8 cellular contexts compared by ENCODE assay signal in the genomic region with DNA sequence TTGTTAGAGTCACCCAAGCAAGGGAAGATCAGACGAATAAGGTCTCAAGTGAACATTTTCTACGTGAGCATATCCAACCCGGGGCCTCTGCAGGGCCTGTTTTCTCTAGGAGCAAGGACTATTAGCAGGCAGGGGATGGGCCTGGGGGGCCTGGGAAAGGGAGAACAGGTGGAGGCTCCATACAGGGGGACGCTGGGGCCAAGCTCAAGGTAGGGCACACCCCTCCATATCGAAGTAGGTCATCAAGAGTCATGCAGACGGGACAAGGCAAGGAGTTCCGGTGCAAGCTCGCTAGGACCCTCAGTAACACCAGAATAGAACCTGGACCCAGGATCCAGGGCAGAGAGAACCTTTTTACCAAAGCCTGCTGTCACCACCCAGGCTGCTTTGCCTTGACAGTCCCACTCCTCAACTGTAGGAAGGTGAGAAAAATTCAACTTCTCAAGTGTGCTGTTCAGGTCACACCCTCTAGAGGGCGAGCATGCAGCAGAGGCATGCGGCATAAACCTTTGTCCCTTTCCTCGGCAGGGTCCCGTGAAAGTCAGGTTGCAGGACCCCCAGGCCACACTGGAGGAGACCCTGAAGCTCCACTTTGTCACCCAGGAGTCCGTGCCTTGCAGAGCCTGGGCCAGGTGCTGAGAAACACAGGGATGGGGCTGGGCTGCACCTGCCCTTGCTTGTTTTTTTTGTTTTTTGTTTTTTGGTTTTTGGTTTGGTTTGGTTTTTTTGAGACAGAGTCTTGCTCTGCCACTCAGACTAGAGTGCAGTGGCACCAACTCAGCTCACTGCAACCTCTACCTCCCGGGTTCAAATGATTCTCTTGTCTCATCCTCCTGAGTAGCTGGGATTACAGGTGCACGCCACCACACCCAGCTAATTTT. TPM values are rescaled to one million over a fixed set of nuclear protein-coding genes. Genes with fewer than 3 reads are reported as not detected.
DNase-seq lines count a peak whose midpoint lies in the region; ATAC-seq and TF ChIP-seq lines count a peak whose summit lies in the region.

No MANE protein-coding gene starts in this region.

- peaks cover 0 to 8% of the 10 kb centered on the region in 2 donors for H3K9me3 Mint-ChIP-seq in stimulated activated naive CD8-positive, alpha-beta T cell treated with anti-CD3 and anti-CD28 coated beads, Interleukin-15, amount 100 ng/mL, for 72 hours

- H3K4me3 Mint-ChIP-seq in stimulated activated naive CD8-positive, alpha-beta T cell treated with anti-CD3 and anti-CD28 coated beads, Interleukin-15, amount 100 ng/mL, for 72 hours = no peak overlapping the region

- H3K27ac ChIP-seq in right lobe of liver = no peak overlapping the region

- no peaks in the 10 kb centered on the region for H3K4me1 ChIP-seq in right lobe of liver

- peak; percentile 58 to 83 (median 72) for ATAC-seq in right lobe of liver
- peak; percentile 76 for ATAC-seq in stimulated activated naive CD8-positive, alpha-beta T cell treated with anti-CD3 and anti-CD28 coated beads, Interleukin-15, amount 100 ng/mL, for 72 hours
- no peak for ATAC-seq in GM18511 (IDR thresholded peaks at IDR 0.05; ENCODE audit: unreplicated experiment)

- 35% methylated on average over 11 of the region's 15 CpGs for WGBS in right lobe of liver (ENCODE audit: insufficient coverage, low coverage, low lambda C conversion rate, missing lambda C conversion rate)

- peaks cover 77% of the 10 kb centered on the region for H3K27me3 Mint-ChIP-seq in stimulated activated naive CD8-positive, alpha-beta T cell treated with anti-CD3 and anti-CD28 coated beads, Interleukin-15, amount 100 ng/mL, for 72 hours

- TF ChIP-seq CTCF in GM13977 (IDR thresholded peaks at IDR 0.05; ENCODE audit: extremely low read depth, insufficient read depth, missing control alignments) = peak; percentile 96
- TF ChIP-seq CTCF in astrocyte of the spinal cord (IDR thresholded peaks at IDR 0.05; ENCODE audit: low read depth, low read length) = peak; percentile 90
- TF ChIP-seq CTCF in right lobe of liver (IDR thresholded peaks at IDR 0.05) = peak; percentile 52 to 79 (median 68)

- DNase-seq in AG08396 (ENCODE audit: low spot score) = peak; percentile 60
- peak; percentile 76 for DNase-seq in GM13977 (ENCODE audit: low spot score)
- peak; percentile 42 for DNase-seq in T follicular helper cell (ENCODE audit: low read depth)
- peak; percentile 9 for DNase-seq in astrocyte of the spinal cord (ENCODE audit: low read depth, low spot score)
- no peak for DNase-seq in right lobe of liver
- DNase-seq in stimulated activated naive CD8-positive, alpha-beta T cell treated with anti-CD3 and anti-CD28 coated beads, Interleukin-15, amount 100 ng/mL, for 72 hours = peak; percentile 39 to 51
- DNase-seq in mesenteric fat pad (ENCODE audit: low spot score) = no peak

- H3K36me3 ChIP-seq in right lobe of liver = no peaks in the 10 kb centered on the region

- H3K9me3 ChIP-seq in right lobe of liver = no peaks in the 10 kb centered on the region

- in situ Hi-C loops in GM13977 (cut with MboI; ENCODE audit: low pct_unique_long_range_greater_than_20kb, low sequenced_read_pairs, unreplicated experiment) = no loop called here
- in situ Hi-C loops in astrocyte of the spinal cord (cut with HindIII; ENCODE audit: low sequenced_read_pairs) = no loop called here

- no peak for TF ChIP-seq POLR2A in right lobe of liver (IDR thresholded peaks at IDR 0.05)

- H3K4me1 Mint-ChIP-seq in stimulated activated naive CD8-positive, alpha-beta T cell treated with anti-CD3 and anti-CD28 coated beads, Interleukin-15, amount 100 ng/mL, for 72 hours = no peaks in the 10 kb centered on the region

- no peak overlapping the region for H3K27ac Mint-ChIP-seq in stimulated activated naive CD8-positive, alpha-beta T cell treated with anti-CD3 and anti-CD28 coated beads, Interleukin-15, amount 100 ng/mL, for 72 hours

- no peaks in the 10 kb centered on the region for H3K27me3 ChIP-seq in right lobe of liver

- intact Hi-C loops in right lobe of liver (cut with DNase I) = no loop called here

- H3K4me3 ChIP-seq in astrocyte of the spinal cord (ENCODE audit: low read depth, low read length) = no peak overlapping the region
- H3K4me3 ChIP-seq in right lobe of liver = no peak overlapping the region

RNA-seq across cellular contexts. Expression of a gene that starts 8.6 kb away (rescaled TPM):
- 1 to 10 TPM in 4 of 6 experiments, under 1 TPM in 2; 0.61 to 1.6 (median 1.1) TPM for total RNA-seq in right lobe of liver
- total RNA-seq in mesenteric fat pad = 0.58 TPM

RNA-seq across cellular contexts. Expression of a gene that starts 16.1 kb away (rescaled TPM):
- 1 to 10 TPM in 3 of 6 experiments, under 1 TPM in 3; 0.73 to 2.8 (median 1.1) TPM for total RNA-seq in right lobe of liver
- total RNA-seq in mesenteric fat pad = 17.5 TPM

RNA-seq across cellular contexts. Expression of a gene that starts 40.5 kb away (rescaled TPM):
- total RNA-seq in right lobe of liver (1 to 10 TPM; 1.0 to 3.8 (median 2.1) TPM), mesenteric fat pad (13.3 TPM)

RNA-seq across cellular contexts. Expression of a gene that starts 47.4 kb away (rescaled TPM):
- total RNA-seq in right lobe of liver (1 to 10 TPM in 1 of 6 experiments, under 1 TPM in 5; 0.35 to 1.0 (median 0.61) TPM), mesenteric fat pad (3.2 TPM)

Comparison
In these comparisons a context has a peak if more than half of its experiments do, and no peak if none do; other contexts are left out.
1. DNase-seq: peak in AG08396 (single experiment), GM13977 (single experiment), T follicular helper cell (single experiment), astrocyte of the spinal cord (single experiment) and stimulated activated naive CD8-positive, alpha-beta T cell treated with anti-CD3 and anti-CD28 coated beads, Interleukin-15, amount 100 ng/mL, for 72 hours (2 of 2); none in right lobe of liver (0 of 3) and mesenteric fat pad (single experiment).
2. Peak in every context shown above with its lines, with median percentiles within 50 percentile points of each other: CTCF ChIP-seq.